ENCODE assay signal across 24 cellular contexts in genomic region chr10:79472951-79473350, GRCh38. TPM values are rescaled to one million over a fixed set of nuclear protein-coding genes. Genes with fewer than 3 reads are reported as not detected.
A peak's percentile ranks its signal among the peaks of the same experiment; 100 is the strongest.
DNase-seq lines count a peak whose midpoint lies in the region; ATAC-seq, FAIRE-seq and TF ChIP-seq lines count a peak whose summit lies in the region.
"Had no signal": no experiment of that assay in that cellular context is flagged by ENCODE, and none has a peak within 500 bp of the region (broad histone marks: within the 10 kb centered on the region; RNA-seq: fewer than 3 reads in every experiment).

No MANE protein-coding gene starts in this region.

- H3K4me2 ChIP-seq in H9 (ENCODE audit: insufficient read depth, insufficient read length, low read length) (no peak overlapping the region), K562 (ENCODE audit: insufficient read depth, low read length) (no peak overlapping the region), HepG2 (ENCODE audit: low read depth, low read length) (peak overlapping the region; percentile 33; the same call in 1 of the 2 replicates)
- H3K4me2 ChIP-seq: A549 had no signal

- TF ChIP-seq RAD21 in K562 (CRISPR knock-in tag; conservative IDR thresholded peaks at IDR 0.05 in 1 of 2, IDR thresholded peaks at IDR 0.05 in 1 of 2) (no peak), HepG2 (CRISPR knock-in tag; IDR thresholded peaks at IDR 0.05) (no peak)

- no peak overlapping the region for H2AFZ ChIP-seq in H9 (ENCODE audit: low read length)
- peak overlapping the region; percentile 73 for H2AFZ ChIP-seq in K562 (ENCODE audit: low read depth, low read length)
- no peak overlapping the region for H2AFZ ChIP-seq in HepG2 (ENCODE audit: low read length)

- H3K27me3 Mint-ChIP-seq in H9 (ENCODE audit: low read depth): peaks cover 22% of the 10 kb centered on the region
- H3K27me3 Mint-ChIP-seq in natural killer cell treated with Interleukin-12 subunit alpha and Interleukin-12 subunit beta and Interleukin-15 and Interleukin-18, amount 100 ng/mL, for 72 hours: peaks cover 12 to 18% of the 10 kb centered on the region in 2 donors

- no peak overlapping the region for H4K5ac ChIP-seq in H9 (ENCODE audit: insufficient read length, low read depth, low read length)

- no peak overlapping the region for H2AK5ac ChIP-seq in H9 (ENCODE audit: insufficient read length, low read length)

- in situ Hi-C loops in K562 (cut with MboI) (loop anchor here (5.0 kb wide), 1 partner anchor 81 kb away; no protein-coding TSS in a partner anchor), HepG2 (cut with HindIII; ENCODE audit: extremely low pct_ligation_motif_present, low pct_unique_long_range_greater_than_20kb) (no loop called here)

- peak overlapping the region in 1 of 3 experiments; percentile 68; a peak in 2 of 7 replicates for H3K27ac Mint-ChIP-seq in H9
- no peak overlapping the region for H3K27ac Mint-ChIP-seq in natural killer cell treated with Interleukin-12 subunit alpha and Interleukin-12 subunit beta and Interleukin-15 and Interleukin-18, amount 100 ng/mL, for 72 hours
- H3K27ac Mint-ChIP-seq: activated CD4-positive, alpha-beta T cell treated with anti-CD3 and anti-CD28 coated beads, Interleukin-2, amount 10 ng/mL, durations not matched to agents 7 days and 5 days; activated CD8-positive, alpha-beta memory T cell treated with anti-CD3 and anti-CD28 coated beads, Interleukin-2, amount 10 ng/mL, durations not matched to agents 7 days and 5 days; activated naive CD8-positive, alpha-beta T cell; natural killer cell; type B pancreatic cell had no signal

- FAIRE-seq in K562 (lab: Jason Lieb, UNC) (no peak), HepG2 (lab: Jason Lieb, UNC) (peak; percentile 15)
- FAIRE-seq: A549, GM18507 had no signal

- no peaks in the 10 kb centered on the region for H3K9me3 ChIP-seq in H9 (ENCODE audit: control insufficient read depth, low read depth, low read length)
- H3K9me3 ChIP-seq in K562 (replicated peaks; ENCODE audit: control insufficient read depth, insufficient read depth, low read depth, low read length): no peaks in the 10 kb centered on the region
- H3K9me3 ChIP-seq in HepG2 (ENCODE audit: low read length): no peaks in the 10 kb centered on the region
- H3K9me3 ChIP-seq: A549, ovary, right atrium auricular region had no signal

- no peak overlapping the region for H2BK120ac ChIP-seq in H9 (ENCODE audit: low read depth, low read length, poor library complexity, severe bottlenecking)

- no peak overlapping the region for H2BK12ac ChIP-seq in H9 (ENCODE audit: insufficient read length, low read depth, low read length)

- CTCF ChIA-PET in K562 (lab: Yijun Ruan, JAX; ENCODE audit: low intra/inter-chr PET ratio) (no interaction called here), HepG2 (lab: Yijun Ruan, JAX; ENCODE audit: low intra/inter-chr PET ratio, low total read pairs) (no interaction called here)

- no peak overlapping the region for H3K14ac ChIP-seq in H9 (ENCODE audit: insufficient read depth, low read length)

- H4K20me1 ChIP-seq in H9 (ENCODE audit: control insufficient read depth, insufficient read depth, insufficient read length) (no peaks in the 10 kb centered on the region), K562 (replicated peaks; ENCODE audit: control insufficient read depth, insufficient read depth, low read length) (no peaks in the 10 kb centered on the region), HepG2 (ENCODE audit: insufficient read depth, low read length) (no peaks in the 10 kb centered on the region)

- peak; percentile 32 for DNase-seq in AG08395 (ENCODE audit: low spot score)
- peak; percentile 5 for DNase-seq in H9
- no peak for DNase-seq in K562 (ENCODE audit: extremely low read depth in 1 of 4, low spot score in 3 of 4)
- peak; percentile 53 for DNase-seq in HepG2 (ENCODE audit: low spot score)
- DNase-seq in natural killer cell treated with Interleukin-12 subunit alpha and Interleukin-12 subunit beta and Interleukin-15 and Interleukin-18, amount 100 ng/mL, for 72 hours (ENCODE audit: low spot score): no peak
- DNase-seq in hepatic stellate cell (ENCODE audit: low spot score): no peak
- DNase-seq: activated CD4-positive, alpha-beta T cell treated with anti-CD3 and anti-CD28 coated beads, Interleukin-2, amount 10 ng/mL, durations not matched to agents 7 days and 5 days; activated CD8-positive, alpha-beta memory T cell treated with anti-CD3 and anti-CD28 coated beads, Interleukin-2, amount 10 ng/mL, durations not matched to agents 7 days and 5 days; glutamatergic neuron; midbrain; natural killer cell; NCI-H1436; ovary; WERI-Rb-1 had no signal

- no peak overlapping the region for H3T11ph ChIP-seq in H9 (ENCODE audit: low read length)

- H3K27me3 ChIP-seq in H9 (ENCODE audit: insufficient read depth, low read length): no peaks in the 10 kb centered on the region
- no peaks in the 10 kb centered on the region; a peak in 1 of 5 replicates for H3K27me3 ChIP-seq in K562 (ENCODE audit: control insufficient read depth in 2 of 2, insufficient read depth in 2 of 2, low read length in 2 of 2)
- peaks cover 0 to 8% of the 10 kb centered on the region in 2 experiments; a peak in 1 of 5 replicates for H3K27me3 ChIP-seq in HepG2 (ENCODE audit: control insufficient read depth in 1 of 2, insufficient read depth in 2 of 2, low read length in 2 of 2)
- H3K27me3 ChIP-seq: ovary, right atrium auricular region had no signal

- H3K4me1 Mint-ChIP-seq in H9: peaks cover 8 to 11% of the 10 kb centered on the region in 2 experiments
- H3K4me1 Mint-ChIP-seq in natural killer cell treated with Interleukin-12 subunit alpha and Interleukin-12 subunit beta and Interleukin-15 and Interleukin-18, amount 100 ng/mL, for 72 hours (ENCODE audit: low read depth in 2 of 2): no peaks in the 10 kb centered on the region
- H3K4me1 Mint-ChIP-seq: activated CD4-positive, alpha-beta T cell treated with anti-CD3 and anti-CD28 coated beads, Interleukin-2, amount 10 ng/mL, durations not matched to agents 7 days and 5 days; natural killer cell had no signal

- H3K27ac ChIP-seq in H9 (ENCODE audit: insufficient read length, low read depth, low read length): no peak overlapping the region
- no peak overlapping the region for H3K27ac ChIP-seq in K562 (ENCODE audit: extremely low read depth, low read depth, low read length)
- H3K27ac ChIP-seq in HepG2 (ENCODE audit: extremely low read length, insufficient read depth, low read length): no peak overlapping the region
- H3K27ac ChIP-seq: A549, C4-2B, ovary, right atrium auricular region, SK-N-MC, WERI-Rb-1 had no signal

- H3K4me3 Mint-ChIP-seq in H9: no peak overlapping the region
- no peak overlapping the region for H3K4me3 Mint-ChIP-seq in natural killer cell treated with Interleukin-12 subunit alpha and Interleukin-12 subunit beta and Interleukin-15 and Interleukin-18, amount 100 ng/mL, for 72 hours
- H3K4me3 Mint-ChIP-seq: activated CD4-positive, alpha-beta T cell treated with anti-CD3 and anti-CD28 coated beads, Interleukin-2, amount 10 ng/mL, durations not matched to agents 7 days and 5 days; activated CD8-positive, alpha-beta memory T cell treated with anti-CD3 and anti-CD28 coated beads, Interleukin-2, amount 10 ng/mL, durations not matched to agents 7 days and 5 days; activated naive CD8-positive, alpha-beta T cell; natural killer cell; type B pancreatic cell had no signal

- intact Hi-C loops in K562 (cut with micrococcal nuclease) (no loop called here), HepG2 (cut with micrococcal nuclease; ENCODE audit: unreplicated experiment) (no loop called here)

- no peak overlapping the region for H2BK5ac ChIP-seq in H9 (ENCODE audit: insufficient read length, low read length)

- POLR2A ChIA-PET in K562 (lab: Yijun Ruan, JAX): no interaction called here
- POLR2A ChIA-PET in HepG2 (lab: Yijun Ruan, JAX): no interaction called here

- no peaks in the 10 kb centered on the region for H3K79me1 ChIP-seq in H9 (ENCODE audit: insufficient read depth, low read depth, low read length, poor library complexity, severe bottlenecking)

- H3K23me2 ChIP-seq in H9 (ENCODE audit: insufficient read length, low read depth, low read length, poor library complexity, severe bottlenecking): no peaks in the 10 kb centered on the region

- TF ChIP-seq EP300 in K562 (IDR thresholded peaks at IDR 0.05; ENCODE audit: low read length) (no peak), HepG2 (IDR thresholded peaks at IDR 0.05; ENCODE audit: low read depth in 2 of 2, low read length in 2 of 2) (0 out of 4 replicates have a peak, but pooled peaks of 1 of the 2 experiments have one; percentile 22), HepG2 (CRISPR knock-in tag; IDR thresholded peaks at IDR 0.05; ENCODE audit: borderline replicate concordance) (no peak)

- H3K36me3 Mint-ChIP-seq in H9 (ENCODE audit: insufficient read depth in 1 of 3, low read depth in 3 of 3): no peaks in the 10 kb centered on the region
- no peaks in the 10 kb centered on the region for H3K36me3 Mint-ChIP-seq in natural killer cell treated with Interleukin-12 subunit alpha and Interleukin-12 subunit beta and Interleukin-15 and Interleukin-18, amount 100 ng/mL, for 72 hours
- H3K36me3 Mint-ChIP-seq: activated CD8-positive, alpha-beta memory T cell treated with anti-CD3 and anti-CD28 coated beads, Interleukin-2, amount 10 ng/mL, durations not matched to agents 7 days and 5 days; activated naive CD8-positive, alpha-beta T cell; natural killer cell; type B pancreatic cell had no signal

- H3K23ac ChIP-seq in H9 (ENCODE audit: insufficient read length, low read depth, low read length): no peak overlapping the region

- BruUV-seq in K562 (replicated peaks; lab: Mats Ljungman, UMichigan) (no TSS peak), HepG2 (replicated peaks; lab: Mats Ljungman, UMichigan) (no TSS peak)

- no peak overlapping the region for H4K8ac ChIP-seq in H9 (replicated peaks; ENCODE audit: insufficient read length, low read depth, low read length)

- no peak overlapping the region for H2BK15ac ChIP-seq in H9 (ENCODE audit: low read depth, low read length)

- H3K4me1 ChIP-seq in H9 (ENCODE audit: insufficient read depth, low read length): no peaks in the 10 kb centered on the region
- peaks cover 5 to 14% of the 10 kb centered on the region in 2 experiments; a peak in 3 of 5 replicates for H3K4me1 ChIP-seq in K562 (replicated peaks in 1 of 2; ENCODE audit: control insufficient read depth in 2 of 2, insufficient read depth in 2 of 2, low read length in 2 of 2)
- H3K4me1 ChIP-seq in HepG2 (ENCODE audit: insufficient read depth, low read length): peaks cover 17% of the 10 kb centered on the region
- H3K4me1 ChIP-seq: A549, right atrium auricular region had no signal

- H3K56ac ChIP-seq in H9 (ENCODE audit: insufficient read length, low read depth, low read length): no peak overlapping the region

- H3K36me3 ChIP-seq in K562 (ENCODE audit: control insufficient read depth, insufficient read depth, low read length): no peaks in the 10 kb centered on the region
- no peaks in the 10 kb centered on the region for H3K36me3 ChIP-seq in HepG2 (replicated peaks in 1 of 2; ENCODE audit: control insufficient read depth in 1 of 2, insufficient read depth in 2 of 2, low read length in 2 of 2)
- H3K36me3 ChIP-seq: ovary, right atrium auricular region, WERI-Rb-1 had no signal

- no peak overlapping the region for H4K91ac ChIP-seq in H9 (ENCODE audit: insufficient read length, low read depth, low read length)

- no peak overlapping the region for H3K18ac ChIP-seq in H9 (ENCODE audit: insufficient read length, low read depth, low read length)

- no peak overlapping the region for H2BK20ac ChIP-seq in H9 (ENCODE audit: low read depth, low read length, poor library complexity, severe bottlenecking)

- H3K4me3 ChIP-seq in K562: no peak overlapping the region
- no peak overlapping the region for H3K4me3 ChIP-seq in HepG2 (replicated peaks in 1 of 3; ENCODE audit: insufficient read depth in 1 of 3, low read depth in 2 of 3, low read length in 3 of 3)
- H3K4me3 ChIP-seq: A549, ovary, right atrium auricular region, SK-N-MC had no signal

- TF ChIP-seq CTCF in H9 (conservative IDR thresholded peaks at IDR 0.05) (no peak), K562 (IDR thresholded peaks at IDR 0.05 in 2 of 3, conservative IDR thresholded peaks at IDR 0.05 in 1 of 3; ENCODE audit: insufficient read depth in 2 of 3, low read depth in 1 of 3, low read length in 3 of 3) (no peak), HepG2 (CRISPR knock-in tag; IDR thresholded peaks at IDR 0.05) (no peak)

- no CpG with 5 or more reads among the region's 5 CpGs for WGBS in H9 (ENCODE audit: extremely low coverage, insufficient read length, low lambda C conversion rate)
- 26% methylated on average over 5 of the region's 5 CpGs for WGBS in K562 (ENCODE audit: insufficient coverage, low coverage, missing lambda C conversion rate)
- WGBS in HepG2 (ENCODE audit: low lambda C conversion rate): 2% methylated on average over 5 of the region's 5 CpGs

- ATAC-seq in K562 (no peak), HepG2 (peak; percentile 41), HG02571 (IDR thresholded peaks at IDR 0.05; ENCODE audit: unreplicated experiment) (no peak), HG03097 (IDR thresholded peaks at IDR 0.05; ENCODE audit: low FRiP score, unreplicated experiment) (no peak)
- ATAC-seq in natural killer cell treated with Interleukin-12 subunit alpha and Interleukin-12 subunit beta and Interleukin-15 and Interleukin-18, amount 100 ng/mL, for 72 hours: no peak
- ATAC-seq: A549; activated CD8-positive, alpha-beta memory T cell treated with anti-CD3 and anti-CD28 coated beads, Interleukin-2, amount 10 ng/mL, durations not matched to agents 7 days and 5 days; HCT116; natural killer cell had no signal

- H3K9me3 Mint-ChIP-seq in H9: no peaks in the 10 kb centered on the region
- H3K9me3 Mint-ChIP-seq in natural killer cell treated with Interleukin-12 subunit alpha and Interleukin-12 subunit beta and Interleukin-15 and Interleukin-18, amount 100 ng/mL, for 72 hours: no peaks in the 10 kb centered on the region
- H3K9me3 Mint-ChIP-seq: activated CD4-positive, alpha-beta T cell treated with anti-CD3 and anti-CD28 coated beads, Interleukin-2, amount 10 ng/mL, durations not matched to agents 7 days and 5 days; natural killer cell; type B pancreatic cell had no signal

- H3K9ac ChIP-seq in H9 (ENCODE audit: extremely low read depth, insufficient read length, low read length) (no peak overlapping the region), K562 (ENCODE audit: insufficient read depth in 1 of 2, low read depth in 2 of 2, low read length in 2 of 2) (no peak overlapping the region), HepG2 (ENCODE audit: insufficient read depth, low read depth, low read length) (no peak overlapping the region)

- H3K9me1 ChIP-seq in K562 (ENCODE audit: control insufficient read depth, insufficient read depth, low read length): no peaks in the 10 kb centered on the region

- no peaks in the 10 kb centered on the region for H3K79me2 ChIP-seq in H9 (ENCODE audit: insufficient read depth, low read length)
- no peaks in the 10 kb centered on the region for H3K79me2 ChIP-seq in K562 (ENCODE audit: control insufficient read depth, insufficient read depth, low read length)
- no peaks in the 10 kb centered on the region for H3K79me2 ChIP-seq in HepG2 (ENCODE audit: insufficient read depth, low read length)

- TF ChIP-seq POLR2A in K562 (conservative IDR thresholded peaks at IDR 0.05) (no peak), HepG2 (IDR thresholded peaks at IDR 0.05; ENCODE audit: insufficient read depth in 1 of 2, low read depth in 2 of 2, low read length in 2 of 2) (no peak)

- no peak overlapping the region for H3K4ac ChIP-seq in H9 (ENCODE audit: low read depth, low read length)

RNA-seq across cellular contexts. Expression of gene ZCCHC24, which starts 27.5 kb away (rescaled TPM):
- 3.5 and 3.8 TPM in 2 replicates for total RNA-seq in H9 (2021)
- 4.0 and 6.3 TPM in 2 replicates for total RNA-seq in K562 (2011; cell fraction: chromatin; rRNA removed; ENCODE audit: low replicate concordance)
- 4.8 and 4.9 TPM in 2 replicates for total RNA-seq in K562 (2011; cell fraction: nucleolus; rRNA removed)
- 4.4 and 6.7 TPM in 2 replicates for total RNA-seq in K562 (2011; cell fraction: nucleoplasm; rRNA removed)
- total RNA-seq in K562 (2014; rRNA removed): 3.6 and 4.9 TPM in 2 replicates
- 3.9 and 4.0 TPM in 2 replicates for total RNA-seq in K562 (2014; rRNA removed; fragmentation: Illumina TruSeq; extraction: Trizol)
- 5.5 and 5.7 TPM in 2 replicates for total RNA-seq in K562 (2015; rRNA removed; fragmentation: Illumina TruSeq; extraction: Trizol)
- 11.0 and 11.5 TPM in 2 replicates for total RNA-seq in K562 (2021)
- polyA plus RNA-seq in K562 (2011; rRNA removed): 4.6 and 5.0 TPM in 2 replicates
- polyA plus RNA-seq in K562 (2011; cell fraction: cytosol; rRNA removed): 4.7 and 8.4 TPM in 2 replicates
- 3.1 and 5.6 TPM in 2 replicates for polyA plus RNA-seq in K562 (2011; cell fraction: nucleus; rRNA removed)
- polyA plus RNA-seq in K562 (2012): 6.8 and 12.0 TPM in 2 replicates
- polyA plus RNA-seq in K562 (2014; fragmentation: Illumina TruSeq; extraction: Trizol): 7.0 and 7.6 TPM in 2 replicates
- under 1 TPM; 0.84 to 0.86 TPM for polyA plus RNA-seq in K562 (2014; fragmentation: Nextera tagmentation; extraction: Ambion mirVana)
- polyA plus RNA-seq in K562 (2014; rRNA removed): 5.1 and 6.0 TPM in 2 replicates
- polyA minus RNA-seq in K562 (2011; rRNA and poly(A)+ RNA removed): 3.4 and 4.7 TPM in 2 replicates
- 6.1 and 6.4 TPM in 2 replicates for polyA minus RNA-seq in K562 (2011; cell fraction: cytosol; rRNA and poly(A)+ RNA removed)
- 3.0 TPM in 2 replicates for polyA minus RNA-seq in K562 (2011; cell fraction: nucleus; rRNA and poly(A)+ RNA removed)
- 3.1 and 3.9 TPM in 2 replicates for total RNA-seq in HepG2 (2016; rRNA removed; fragmentation: Illumina TruSeq; extraction: Trizol)
- total RNA-seq in HepG2 (2016; cell fraction: cytosol; rRNA removed; fragmentation: Illumina TruSeq; extraction: Trizol; ENCODE audit: low read depth): 0.62 and 0.81 TPM in 2 replicates
- total RNA-seq in HepG2 (2016; cell fraction: insoluble cytoplasmic fraction; rRNA removed; fragmentation: Illumina TruSeq; extraction: Trizol): 3.5 and 3.6 TPM in 2 replicates
- 3.7 and 4.0 TPM in 2 replicates for total RNA-seq in HepG2 (2016; cell fraction: membrane; rRNA removed; fragmentation: Illumina TruSeq; extraction: Trizol)
- 2.4 and 2.5 TPM in 2 replicates for total RNA-seq in HepG2 (2016; cell fraction: nucleus; rRNA removed; fragmentation: Illumina TruSeq; extraction: Trizol)
- 7.7 and 7.9 TPM in 2 replicates for polyA plus RNA-seq in HepG2 (2011; rRNA removed)
- 6.1 and 7.9 TPM in 2 replicates for polyA plus RNA-seq in HepG2 (2011; cell fraction: cytosol; rRNA removed)
- polyA plus RNA-seq in HepG2 (2011; cell fraction: nucleus; rRNA removed): 5.9 and 9.2 TPM in 2 replicates
- 3.8 and 4.0 TPM in 2 replicates for polyA plus RNA-seq in HepG2 (2012)
- 0.43 and 0.45 TPM in 2 replicates for polyA plus RNA-seq in HepG2 (2016; cell fraction: cytosol; fragmentation: Illumina TruSeq; extraction: Trizol; ENCODE audit: low read depth)
- polyA plus RNA-seq in HepG2 (2016; cell fraction: insoluble cytoplasmic fraction; fragmentation: Illumina TruSeq; extraction: Trizol; ENCODE audit: low read depth): 5.1 and 5.5 TPM in 2 replicates
- polyA plus RNA-seq in HepG2 (2016; cell fraction: membrane; fragmentation: Illumina TruSeq; extraction: Trizol; ENCODE audit: low read depth): 2.8 and 3.1 TPM in 2 replicates
- 4.3 and 4.9 TPM in 2 replicates for polyA plus RNA-seq in HepG2 (2016; cell fraction: nucleus; fragmentation: Illumina TruSeq; extraction: Trizol; ENCODE audit: insufficient read depth, low read depth)
- polyA minus RNA-seq in HepG2 (2011; rRNA and poly(A)+ RNA removed; ENCODE audit: low replicate concordance): 4.8 and 18.6 TPM in 2 replicates
- polyA minus RNA-seq in HepG2 (2011; cell fraction: cytosol; rRNA and poly(A)+ RNA removed): 7.8 and 8.3 TPM in 2 replicates
- polyA minus RNA-seq in HepG2 (2011; cell fraction: nucleus; rRNA and poly(A)+ RNA removed): 3.5 and 3.6 TPM in 2 replicates
- total RNA-seq in natural killer cell treated with Interleukin-12 subunit alpha and Interleukin-12 subunit beta and Interleukin-15 and Interleukin-18, amount 100 ng/mL, for 72 hours: 1 to 10 TPM in 1 of 2 donors, under 1 TPM in 1; 0.73 to 1.3 TPM

RNA-seq across cellular contexts. Expression of gene EIF5AL1, which starts 39.4 kb away (rescaled TPM):
- total RNA-seq in H9 (2021) (0.35 and 0.39 TPM in 2 replicates), K562 (2014; rRNA removed) (0.65 and 0.68 TPM in 2 replicates), K562 (2014; rRNA removed; fragmentation: Illumina TruSeq; extraction: Trizol) (0.80 and 0.83 TPM in 2 replicates), K562 (2015; rRNA removed; fragmentation: Illumina TruSeq; extraction: Trizol) (0.18 and 0.30 TPM in 2 replicates), K562 (2021) (0.27 and 0.31 TPM in 2 replicates), HepG2 (2016; rRNA removed; fragmentation: Illumina TruSeq; extraction: Trizol) (0.14 and 0.22 TPM in 2 replicates)
- total RNA-seq in K562 (2011; cell fraction: chromatin; rRNA removed; ENCODE audit: low replicate concordance): 0.16 TPM in 1 of 2 replicates, not detected in the other
- total RNA-seq in K562 (2011; cell fraction: nucleolus; rRNA removed): 0.13 and 0.17 TPM in 2 replicates
- 0.15 and 0.31 TPM in 2 replicates for total RNA-seq in K562 (2011; cell fraction: nucleoplasm; rRNA removed)
- polyA plus RNA-seq in K562 (2011; rRNA removed) (1.6 and 1.8 TPM in 2 replicates), K562 (2014; fragmentation: Illumina TruSeq; extraction: Trizol) (3.2 and 3.4 TPM in 2 replicates), K562 (2014; fragmentation: Nextera tagmentation; extraction: Ambion mirVana) (under 1 TPM in 1 of 2 experiments, not detected in 1; 0.03 TPM), K562 (2014; rRNA removed) (0.37 and 0.43 TPM in 2 replicates), HepG2 (2011; rRNA removed) (0.34 and 0.50 TPM in 2 replicates)
- 0.97 and 1.1 TPM in 2 replicates for polyA plus RNA-seq in K562 (2011; cell fraction: cytosol; rRNA removed)
- 0.20 and 0.35 TPM in 2 replicates for polyA plus RNA-seq in K562 (2011; cell fraction: nucleus; rRNA removed)
- 0.54 and 1.1 TPM in 2 replicates for polyA plus RNA-seq in K562 (2012)
- 3.2 and 4.7 TPM in 2 replicates for polyA minus RNA-seq in K562 (2011; rRNA and poly(A)+ RNA removed)
- polyA minus RNA-seq in K562 (2011; cell fraction: cytosol; rRNA and poly(A)+ RNA removed): 0.64 and 0.67 TPM in 2 replicates
- polyA minus RNA-seq in K562 (2011; cell fraction: nucleus; rRNA and poly(A)+ RNA removed): under 0.01 and 0.11 TPM in 2 replicates
- total RNA-seq in HepG2 (2016; cell fraction: cytosol; rRNA removed; fragmentation: Illumina TruSeq; extraction: Trizol; ENCODE audit: low read depth): 0.18 and 0.20 TPM in 2 replicates
- 0.15 TPM in 2 replicates for total RNA-seq in HepG2 (2016; cell fraction: insoluble cytoplasmic fraction; rRNA removed; fragmentation: Illumina TruSeq; extraction: Trizol)
- total RNA-seq in HepG2 (2016; cell fraction: membrane; rRNA removed; fragmentation: Illumina TruSeq; extraction: Trizol): 0.09 and 0.10 TPM in 2 replicates
- total RNA-seq in HepG2 (2016; cell fraction: nucleus; rRNA removed; fragmentation: Illumina TruSeq; extraction: Trizol): not detected in 2 replicates
- 0.42 and 1.0 TPM in 2 replicates for polyA plus RNA-seq in HepG2 (2011; cell fraction: cytosol; rRNA removed)
- polyA plus RNA-seq in HepG2 (2011; cell fraction: nucleus; rRNA removed): 0.10 and 0.28 TPM in 2 replicates
- polyA plus RNA-seq in HepG2 (2012): 1.0 and 1.3 TPM in 2 replicates
- 0.35 and 0.40 TPM in 2 replicates for polyA plus RNA-seq in HepG2 (2016; cell fraction: cytosol; fragmentation: Illumina TruSeq; extraction: Trizol; ENCODE audit: low read depth)
- polyA plus RNA-seq in HepG2 (2016; cell fraction: insoluble cytoplasmic fraction; fragmentation: Illumina TruSeq; extraction: Trizol; ENCODE audit: low read depth): 0.53 and 0.80 TPM in 2 replicates
- 0.42 and 0.56 TPM in 2 replicates for polyA plus RNA-seq in HepG2 (2016; cell fraction: membrane; fragmentation: Illumina TruSeq; extraction: Trizol; ENCODE audit: low read depth)
- polyA plus RNA-seq in HepG2 (2016; cell fraction: nucleus; fragmentation: Illumina TruSeq; extraction: Trizol; ENCODE audit: insufficient read depth, low read depth): 0.33 and 0.45 TPM in 2 replicates
- 0.14 and 0.80 TPM in 2 replicates for polyA minus RNA-seq in HepG2 (2011; rRNA and poly(A)+ RNA removed; ENCODE audit: low replicate concordance)
- 0.26 and 0.30 TPM in 2 replicates for polyA minus RNA-seq in HepG2 (2011; cell fraction: cytosol; rRNA and poly(A)+ RNA removed)
- polyA minus RNA-seq in HepG2 (2011; cell fraction: nucleus; rRNA and poly(A)+ RNA removed): 0.12 and 0.13 TPM in 2 replicates
- total RNA-seq in natural killer cell treated with Interleukin-12 subunit alpha and Interleukin-12 subunit beta and Interleukin-15 and Interleukin-18, amount 100 ng/mL, for 72 hours: 1 to 10 TPM in 1 of 2 donors, under 1 TPM in 1; 0.11 to 4.8 TPM

Comparison
In these comparisons a context has a peak if more than half of its experiments do, and no peak if none do; other contexts are left out.
1. DNase-seq: peak in AG08395 (single experiment), H9 (single experiment) and HepG2 (single experiment); none in K562 (0 of 4), natural killer cell treated with Interleukin-12 subunit alpha and Interleukin-12 subunit beta and Interleukin-15 and Interleukin-18, amount 100 ng/mL, for 72 hours (single experiment) and hepatic stellate cell (single experiment).